1 cellular context compared by ENCODE assay signal in the genomic region with DNA sequence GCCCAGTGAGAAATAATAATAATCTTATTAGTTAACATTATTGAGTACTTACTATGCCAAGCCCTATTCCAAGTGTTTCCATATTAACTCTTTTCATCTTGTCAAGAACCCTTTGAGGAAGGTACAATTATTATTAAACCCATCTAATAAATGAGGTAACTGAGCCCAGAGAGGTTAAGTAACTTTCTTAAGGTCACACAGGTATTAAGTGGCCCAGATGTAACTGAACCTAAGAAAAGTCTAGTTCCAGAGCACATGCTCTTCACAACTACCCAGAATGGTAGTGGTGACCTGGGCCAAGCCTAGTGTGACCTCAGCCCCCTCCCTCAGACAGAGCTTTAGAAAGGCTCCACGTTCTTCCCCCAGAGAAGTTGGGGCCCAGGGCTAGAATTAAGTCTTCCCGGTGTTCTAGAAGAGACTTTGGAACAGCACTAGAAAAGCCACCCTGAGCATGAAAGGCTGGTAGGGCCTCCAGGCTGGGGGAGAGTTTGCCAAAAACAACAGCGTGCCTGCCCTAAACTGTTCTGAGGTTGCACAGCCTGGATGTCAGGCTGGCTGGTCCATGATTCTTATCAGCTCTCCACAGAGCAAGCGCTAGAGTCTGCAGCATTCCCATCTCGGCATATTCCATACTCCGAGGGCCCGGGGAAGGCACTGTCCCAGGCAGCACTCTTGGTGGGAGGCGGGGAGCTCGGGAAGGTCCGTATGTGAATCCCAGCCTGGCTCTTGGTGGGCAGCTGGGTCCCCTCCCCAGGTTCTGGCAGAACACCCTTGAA.
A peak's percentile ranks its signal among the peaks of the same experiment; 100 is the strongest.
TF ChIP-seq lines count a peak whose summit lies in the region.

No MANE protein-coding gene starts in this region.

TF ChIP-seq in A549, 52 proteins besides CTCF, POLR2A, EP300 and RAD21:
- TF ChIP-seq RARB (CRISPR knock-in tag; IDR thresholded peaks at IDR 0.05) (no peak), CHD4 (IDR thresholded peaks at IDR 0.05; ENCODE audit: borderline replicate concordance) (no peak), HOXB13 (CRISPR knock-in tag; IDR thresholded peaks at IDR 0.05; ENCODE audit: low read depth) (no peak), CBX2 (IDR thresholded peaks at IDR 0.05; ENCODE audit: borderline replicate concordance, low read depth) (no peak), KDM1A (IDR thresholded peaks at IDR 0.05; ENCODE audit: low read depth) (0 out of 2 replicates have a peak, but pooled peaks have one; percentile 14), POLR2AphosphoS2 (conservative IDR thresholded peaks at IDR 0.05; ENCODE audit: low read length) (no peak)
